2 cellular contexts compared by ENCODE assay signal in the genomic region with DNA sequence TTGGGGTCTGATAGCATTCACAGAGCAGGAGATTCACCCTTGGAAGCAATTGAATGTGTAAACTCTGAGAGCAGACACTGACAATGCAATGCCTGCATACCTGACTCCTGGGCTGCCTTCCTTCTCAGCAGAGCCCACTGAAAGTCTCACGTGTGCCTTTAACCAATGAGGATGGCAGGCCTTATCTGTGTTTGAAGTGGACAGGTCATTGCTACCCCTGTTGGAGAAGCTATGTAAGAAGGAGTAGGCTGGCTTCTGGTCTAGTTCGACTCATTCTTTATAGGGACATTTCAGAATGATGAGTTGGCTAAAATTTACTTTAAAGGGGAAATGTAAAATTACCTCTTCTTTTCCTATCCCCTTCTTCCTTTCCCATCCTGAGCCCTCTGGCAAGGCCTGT.
TF ChIP-seq lines count a peak whose summit lies in the region.

No MANE protein-coding gene starts in this region.

TF ChIP-seq in HCT116, 20 proteins besides CTCF, POLR2A, EP300 and RAD21:
- TF ChIP-seq ZFX (IDR thresholded peaks at IDR 0.05), result no peak
- no peak for TF ChIP-seq SRF (IDR thresholded peaks at IDR 0.05; ENCODE audit: low read depth)
- TF ChIP-seq, protein P1, sequence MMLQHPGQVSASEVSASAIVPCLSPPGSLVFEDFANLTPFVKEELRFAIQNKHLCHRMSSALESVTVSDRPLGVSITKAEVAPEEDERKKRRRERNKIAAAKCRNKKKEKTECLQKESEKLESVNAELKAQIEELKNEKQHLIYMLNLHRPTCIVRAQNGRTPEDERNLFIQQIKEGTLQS (IDR thresholded peaks at IDR 0.05), result no peak
- no peak for TF ChIP-seq EZH2 (IDR thresholded peaks at IDR 0.05)
- TF ChIP-seq CEBPB (IDR thresholded peaks at IDR 0.05; ENCODE audit: low read depth), result no peak
- TF ChIP-seq EGR1 (IDR thresholded peaks at IDR 0.05; ENCODE audit: low read depth), result no peak
- no peak for TF ChIP-seq FOSL1 (IDR thresholded peaks at IDR 0.05; ENCODE audit: low read depth)
- no peak for TF ChIP-seq TCF7L2 (IDR thresholded peaks at IDR 0.05; ENCODE audit: borderline replicate concordance, extremely low read depth, insufficient read depth, insufficient read length)
- no peak for TF ChIP-seq ZNF274 (IDR thresholded peaks at IDR 0.05; ENCODE audit: low read depth, low read length)
- TF ChIP-seq SIN3A (IDR thresholded peaks at IDR 0.05; ENCODE audit: low read depth), result no peak
- no peak for TF ChIP-seq ELF1 (IDR thresholded peaks at IDR 0.05; ENCODE audit: borderline replicate concordance, low read depth)
- TF ChIP-seq, protein P2, sequence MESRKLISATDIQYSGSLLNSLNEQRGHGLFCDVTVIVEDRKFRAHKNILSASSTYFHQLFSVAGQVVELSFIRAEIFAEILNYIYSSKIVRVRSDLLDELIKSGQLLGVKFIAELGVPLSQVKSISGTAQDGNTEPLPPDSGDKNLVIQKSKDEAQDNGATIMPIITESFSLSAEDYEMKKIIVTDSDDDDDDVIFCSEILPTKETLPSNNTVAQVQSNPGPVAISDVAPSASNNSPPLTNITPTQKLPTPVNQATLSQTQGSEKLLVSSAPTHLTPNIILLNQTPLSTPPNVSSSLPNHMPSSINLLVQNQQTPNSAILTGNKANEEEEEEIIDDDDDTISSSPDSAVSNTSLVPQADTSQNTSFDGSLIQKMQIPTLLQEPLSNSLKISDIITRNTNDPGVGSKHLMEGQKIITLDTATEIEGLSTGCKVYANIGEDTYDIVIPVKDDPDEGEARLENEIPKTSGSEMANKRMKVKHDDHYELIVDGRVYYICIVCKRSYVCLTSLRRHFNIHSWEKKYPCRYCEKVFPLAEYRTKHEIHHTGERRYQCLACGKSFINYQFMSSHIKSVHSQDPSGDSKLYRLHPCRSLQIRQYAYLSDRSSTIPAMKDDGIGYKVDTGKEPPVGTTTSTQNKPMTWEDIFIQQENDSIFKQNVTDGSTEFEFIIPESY (IDR thresholded peaks at IDR 0.05; ENCODE audit: extremely low read depth, insufficient replicate concordance, low read length), result no peak
- TF ChIP-seq, protein P3, sequence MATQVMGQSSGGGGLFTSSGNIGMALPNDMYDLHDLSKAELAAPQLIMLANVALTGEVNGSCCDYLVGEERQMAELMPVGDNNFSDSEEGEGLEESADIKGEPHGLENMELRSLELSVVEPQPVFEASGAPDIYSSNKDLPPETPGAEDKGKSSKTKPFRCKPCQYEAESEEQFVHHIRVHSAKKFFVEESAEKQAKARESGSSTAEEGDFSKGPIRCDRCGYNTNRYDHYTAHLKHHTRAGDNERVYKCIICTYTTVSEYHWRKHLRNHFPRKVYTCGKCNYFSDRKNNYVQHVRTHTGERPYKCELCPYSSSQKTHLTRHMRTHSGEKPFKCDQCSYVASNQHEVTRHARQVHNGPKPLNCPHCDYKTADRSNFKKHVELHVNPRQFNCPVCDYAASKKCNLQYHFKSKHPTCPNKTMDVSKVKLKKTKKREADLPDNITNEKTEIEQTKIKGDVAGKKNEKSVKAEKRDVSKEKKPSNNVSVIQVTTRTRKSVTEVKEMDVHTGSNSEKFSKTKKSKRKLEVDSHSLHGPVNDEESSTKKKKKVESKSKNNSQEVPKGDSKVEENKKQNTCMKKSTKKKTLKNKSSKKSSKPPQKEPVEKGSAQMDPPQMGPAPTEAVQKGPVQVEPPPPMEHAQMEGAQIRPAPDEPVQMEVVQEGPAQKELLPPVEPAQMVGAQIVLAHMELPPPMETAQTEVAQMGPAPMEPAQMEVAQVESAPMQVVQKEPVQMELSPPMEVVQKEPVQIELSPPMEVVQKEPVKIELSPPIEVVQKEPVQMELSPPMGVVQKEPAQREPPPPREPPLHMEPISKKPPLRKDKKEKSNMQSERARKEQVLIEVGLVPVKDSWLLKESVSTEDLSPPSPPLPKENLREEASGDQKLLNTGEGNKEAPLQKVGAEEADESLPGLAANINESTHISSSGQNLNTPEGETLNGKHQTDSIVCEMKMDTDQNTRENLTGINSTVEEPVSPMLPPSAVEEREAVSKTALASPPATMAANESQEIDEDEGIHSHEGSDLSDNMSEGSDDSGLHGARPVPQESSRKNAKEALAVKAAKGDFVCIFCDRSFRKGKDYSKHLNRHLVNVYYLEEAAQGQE (IDR thresholded peaks at IDR 0.05; ENCODE audit: low read depth), result no peak
- TF ChIP-seq YY1 (IDR thresholded peaks at IDR 0.05; ENCODE audit: extremely low read depth, insufficient replicate concordance, low read depth, low read length), result no peak
- TF ChIP-seq JUND (IDR thresholded peaks at IDR 0.05), result no peak
- TF ChIP-seq POLR2AphosphoS5 (IDR thresholded peaks at IDR 0.05; ENCODE audit: low read depth, low read length), result no peak
- no peak for TF ChIP-seq CBX3 (IDR thresholded peaks at IDR 0.05; ENCODE audit: low read depth)
- TF ChIP-seq MAX (IDR thresholded peaks at IDR 0.05), result no peak
- TF ChIP-seq EZH2phosphoT487 (IDR thresholded peaks at IDR 0.05; ENCODE audit: borderline replicate concordance), result no peak
TF ChIP-seq in HCT116: peak in this region for 0.

TF ChIP-seq in GM12878, 131 proteins besides CTCF, POLR2A, EP300 and RAD21:
- no peak for TF ChIP-seq CREB1 (IDR thresholded peaks at IDR 0.05; ENCODE audit: low read depth)
